ENCODE assay signal across 1 cellular context in genomic region chr15:40345867-40346578, GRCh38.
TF ChIP-seq lines count a peak whose summit lies in the region.

No MANE protein-coding gene starts in this region.

TF ChIP-seq in H1, 55 proteins besides CTCF, POLR2A, EP300 and RAD21:
- no peak for TF ChIP-seq EZH2 (IDR thresholded peaks at IDR 0.05; ENCODE audit: low read depth, low read length, severe bottlenecking)
- no peak for TF ChIP-seq KDM1A (IDR thresholded peaks at IDR 0.05; ENCODE audit: borderline replicate concordance, low read length)
- no peak for TF ChIP-seq RBBP5 (IDR thresholded peaks at IDR 0.05; ENCODE audit: borderline replicate concordance, low read depth, low read length)
- TF ChIP-seq NRF1 (IDR thresholded peaks at IDR 0.05; ENCODE audit: low read depth, low read length): no peak
- TF ChIP-seq SIN3A (conservative IDR thresholded peaks at IDR 0.05 in 1 of 2, IDR thresholded peaks at IDR 0.05 in 1 of 2; ENCODE audit: low read depth in 1 of 2, low read length in 2 of 2): no peak
- no peak for TF ChIP-seq SAP30 (IDR thresholded peaks at IDR 0.05; ENCODE audit: insufficient read depth, insufficient replicate concordance, low read length)
- TF ChIP-seq BRCA1 (IDR thresholded peaks at IDR 0.05; ENCODE audit: low read depth, low read length): no peak
- no peak for TF ChIP-seq TAF7 (optimal IDR thresholded peaks at IDR 0.05; ENCODE audit: borderline replicate concordance, low read depth, low read length)
- no peak for TF ChIP-seq HDAC2 (IDR thresholded peaks at IDR 0.05; ENCODE audit: borderline replicate concordance in 1 of 2, low read depth in 2 of 2, low read length in 2 of 2)
- no peak for TF ChIP-seq POLR2AphosphoS5 (IDR thresholded peaks at IDR 0.05; ENCODE audit: low read depth, low read length)
- no peak for TF ChIP-seq PHF8 (conservative IDR thresholded peaks at IDR 0.05; ENCODE audit: low read depth, low read length)
- TF ChIP-seq KDM5A (IDR thresholded peaks at IDR 0.05; ENCODE audit: low read length): no peak
- TF ChIP-seq SUZ12 (IDR thresholded peaks at IDR 0.05; ENCODE audit: low read length): no peak
- TF ChIP-seq CBX5 (IDR thresholded peaks at IDR 0.05; ENCODE audit: low read depth, low read length): no peak
- no peak for TF ChIP-seq FOSL1 (IDR thresholded peaks at IDR 0.05; ENCODE audit: insufficient read depth, low read depth, low read length)
- no peak for TF ChIP-seq POU5F1 (IDR thresholded peaks at IDR 0.05; ENCODE audit: low read depth, low read length)
- TF ChIP-seq MAX (IDR thresholded peaks at IDR 0.05): no peak
TF ChIP-seq in H1: peak in this region for 0.
